ENCODE assay signal across 8 cellular contexts in the genomic region with DNA sequence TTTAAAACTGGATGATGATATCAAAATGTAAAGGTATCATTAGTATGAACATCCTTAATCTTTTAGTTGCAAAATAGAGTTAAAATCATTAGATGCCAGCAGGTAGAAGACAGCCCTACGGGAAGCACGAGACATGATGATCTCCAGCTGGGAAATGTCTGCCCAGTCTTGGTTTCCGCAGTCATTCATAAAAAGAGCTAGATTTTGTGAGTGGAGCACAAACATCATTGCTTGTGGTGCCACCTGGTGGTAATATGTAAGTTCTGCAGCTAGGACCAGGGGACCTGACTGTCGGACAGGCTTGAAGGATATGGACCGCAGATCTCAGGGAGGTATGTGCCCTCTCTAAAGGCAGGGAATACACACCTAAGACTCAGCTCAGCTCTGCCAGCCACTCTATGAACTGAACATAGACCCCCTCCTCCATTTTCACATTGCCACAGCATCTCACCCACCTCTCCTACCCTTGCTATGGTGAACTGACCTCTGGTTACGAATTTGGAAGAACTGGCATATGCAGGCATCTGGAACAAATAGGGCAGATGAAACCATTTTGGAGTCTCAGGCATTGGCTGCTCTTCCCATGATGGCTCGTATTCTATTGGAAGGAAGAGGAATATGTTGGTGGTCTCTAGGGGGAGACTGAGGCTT. TPM values are rescaled to one million over a fixed set of nuclear protein-coding genes. Genes with fewer than 3 reads are reported as not detected.
DNase-seq lines count a peak whose midpoint lies in the region; ATAC-seq and TF ChIP-seq lines count a peak whose summit lies in the region.

No MANE protein-coding gene starts in this region.

- H3K4me3 ChIP-seq in CD4-positive, alpha-beta memory T cell (ENCODE audit: low read length in 2 of 2): no peak overlapping the region
- no peak overlapping the region for H3K4me3 ChIP-seq in SU-DHL-6 (ENCODE audit: insufficient read depth, low read length, poor library complexity, severe bottlenecking)

- POLR2A ChIA-PET in CD4-positive, alpha-beta memory T cell (lab: Charles Lee; ENCODE audit: partially characterized antibody): interaction anchor here (1.0 to 12.7 kb wide), 20 partner anchors 9 to 186 kb away, joined by 3 to 179 read pairs (median 6); a partner anchor contains a TSS

- peak; percentile 67 to 71 (median 68) for DNase-seq in CD4-positive, alpha-beta memory T cell
- DNase-seq in NCI-H146 treated with DMSO at 0.1 percent for 48 hours (lab: John Stamatoyannopoulos, UW; ENCODE audit: unreplicated experiment): peak; percentile 85
- DNase-seq in anterior cingulate cortex (lab: John Stamatoyannopoulos, UW): peak in 48 of 58 donors; percentile 2 to 71 (median 38)
- DNase-seq in left ventricle myocardium superior: peak; percentile 41
- peak; percentile 67 for DNase-seq in putamen (ENCODE audit: low spot score)

- H3K9me3 Mint-ChIP-seq in CD4-positive, alpha-beta memory T cell: peaks cover 0 to 2% (median 0%) of the 10 kb centered on the region in 8 donors

- H2AFZ ChIP-seq in SU-DHL-6 (ENCODE audit: low read depth, low read length, severe bottlenecking): no peak overlapping the region

- peak; percentile 48 for ATAC-seq in GM21529 (IDR thresholded peaks at IDR 0.05; ENCODE audit: unreplicated experiment)
- ATAC-seq in left ventricle myocardium superior: peak; percentile 55
- no peak for ATAC-seq in HG03442 (IDR thresholded peaks at IDR 0.05; ENCODE audit: unreplicated experiment)

- no peaks in the 10 kb centered on the region for H3K9me2 ChIP-seq in SU-DHL-6 (replicated peaks; ENCODE audit: insufficient read depth, low read length)

- H3F3A ChIP-seq in SU-DHL-6 (ENCODE audit: insufficient read depth): no peaks in the 10 kb centered on the region

- no peaks in the 10 kb centered on the region for H3K9me3 ChIP-seq in CD4-positive, alpha-beta memory T cell (ENCODE audit: control insufficient read depth in 1 of 2, low read length in 2 of 2)
- H3K9me3 ChIP-seq in SU-DHL-6 (ENCODE audit: insufficient read depth, low read length): no peaks in the 10 kb centered on the region

- intact Hi-C loops in CD4-positive, alpha-beta memory T cell (cut with micrococcal nuclease): loop anchor here (1.0 to 10.0 kb wide), 10 partner anchors 11 to 438 kb away; a partner anchor contains a TSS
- intact Hi-C loops in left ventricle myocardium superior (cut with micrococcal nuclease): loop anchor here (5.0 kb wide), 2 partner anchors 185 to 280 kb away; no protein-coding TSS in a partner anchor

- no peaks in the 10 kb centered on the region for H4K20me1 ChIP-seq in SU-DHL-6 (ENCODE audit: low read depth, low read length)

- peaks cover 66% of the 10 kb centered on the region for H3K36me3 ChIP-seq in CD4-positive, alpha-beta memory T cell (ENCODE audit: insufficient read depth, low read length)
- H3K36me3 ChIP-seq in SU-DHL-6 (ENCODE audit: low read length): no peaks in the 10 kb centered on the region

- H3K79me2 ChIP-seq in SU-DHL-6 (ENCODE audit: insufficient read depth, low read length): no peaks in the 10 kb centered on the region

- H3K4me1 ChIP-seq in CD4-positive, alpha-beta memory T cell (ENCODE audit: insufficient read depth, low read length): peaks cover 98% of the 10 kb centered on the region

- H3K27ac ChIP-seq in CD4-positive, alpha-beta memory T cell (ENCODE audit: low read depth, low read length): peak overlapping the region; percentile 29
- no peak overlapping the region for H3K27ac ChIP-seq in SU-DHL-6 (ENCODE audit: low read depth, low read length)

- H3K36me3 Mint-ChIP-seq in CD4-positive, alpha-beta memory T cell: peaks cover 80 to 83% of the 10 kb centered on the region in 2 donors

- H3K4me2 ChIP-seq in SU-DHL-6 (ENCODE audit: low read depth, low read length, poor library complexity, severe bottlenecking): no peak overlapping the region

- H3K4me1 Mint-ChIP-seq in CD4-positive, alpha-beta memory T cell: peaks cover 76 to 96% (median 87%) of the 10 kb centered on the region in 4 donors

- TF ChIP-seq CTCF in SU-DHL-6 (IDR thresholded peaks at IDR 0.05; ENCODE audit: insufficient read depth, low read length, poor library complexity, severe bottlenecking): peak; percentile 67

- no peak overlapping the region for H3K9ac ChIP-seq in SU-DHL-6 (ENCODE audit: low read length)

- H3K4me3 Mint-ChIP-seq in CD4-positive, alpha-beta memory T cell: peak overlapping the region; percentile 21 to 68 (median 54)

- CTCF ChIA-PET in CD4-positive, alpha-beta memory T cell (lab: Charles Lee; ENCODE audit: partially characterized antibody): interaction anchor here (0.6 to 13.0 kb wide), 52 partner anchors 8 to 409 kb away, joined by 3 to 477 read pairs (median 6); a partner anchor contains a TSS

- H3K27me3 Mint-ChIP-seq in CD4-positive, alpha-beta memory T cell: no peaks in the 10 kb centered on the region

- peak overlapping the region; percentile 71 to 93 (median 92) for H3K27ac Mint-ChIP-seq in CD4-positive, alpha-beta memory T cell

- no peaks in the 10 kb centered on the region for H3K27me3 ChIP-seq in CD4-positive, alpha-beta memory T cell (ENCODE audit: insufficient read depth, low read length)
- H3K27me3 ChIP-seq in SU-DHL-6 (ENCODE audit: low read length): no peaks in the 10 kb centered on the region

RNA-seq across cellular contexts. Expression of a gene that starts 9.2 kb away (rescaled TPM):
- total RNA-seq in CD4-positive, alpha-beta memory T cell: 100 to 1,000 TPM; 554 to 588 TPM
- polyA plus RNA-seq in CD4-positive, alpha-beta memory T cell: 100 to 1,000 TPM; 493 to 558 TPM
- 6.2 TPM for total RNA-seq in left ventricle myocardium superior

RNA-seq across cellular contexts. Expression of a gene that starts 15.3 kb away (rescaled TPM):
- total RNA-seq in CD4-positive, alpha-beta memory T cell: not detected
- polyA plus RNA-seq in CD4-positive, alpha-beta memory T cell: 10 to 100 TPM; 20.3 to 29.6 TPM
- total RNA-seq in left ventricle myocardium superior: not detected

RNA-seq across cellular contexts. Expression of a gene that starts 33.7 kb away (rescaled TPM):
- total RNA-seq in CD4-positive, alpha-beta memory T cell: not detected
- polyA plus RNA-seq in CD4-positive, alpha-beta memory T cell: not detected
- total RNA-seq in left ventricle myocardium superior: not detected

RNA-seq across cellular contexts. Expression of a gene that starts 47.1 kb away (rescaled TPM):
- total RNA-seq in CD4-positive, alpha-beta memory T cell: not detected
- polyA plus RNA-seq in CD4-positive, alpha-beta memory T cell: not detected
- not detected for total RNA-seq in left ventricle myocardium superior

RNA-seq across cellular contexts. Expression of a gene that starts 57.7 kb away (rescaled TPM):
- total RNA-seq in CD4-positive, alpha-beta memory T cell: not detected
- polyA plus RNA-seq in CD4-positive, alpha-beta memory T cell: not detected
- not detected for total RNA-seq in left ventricle myocardium superior

Comparison
In these comparisons a context has a peak if more than half of its experiments do, and no peak if none do; other contexts are left out.
1. RNA of a gene that starts 9.2 kb away (total RNA-seq): 554 to 588 TPM in CD4-positive, alpha-beta memory T cell; 6.2 TPM in left ventricle myocardium superior (single experiment); every median in the first group is over 10 times any median in the second.
2. Peak in every context shown above with its lines, with median percentiles within 50 percentile points of each other: DNase-seq.